1 cellular context compared by ENCODE assay signal in the genomic region with DNA sequence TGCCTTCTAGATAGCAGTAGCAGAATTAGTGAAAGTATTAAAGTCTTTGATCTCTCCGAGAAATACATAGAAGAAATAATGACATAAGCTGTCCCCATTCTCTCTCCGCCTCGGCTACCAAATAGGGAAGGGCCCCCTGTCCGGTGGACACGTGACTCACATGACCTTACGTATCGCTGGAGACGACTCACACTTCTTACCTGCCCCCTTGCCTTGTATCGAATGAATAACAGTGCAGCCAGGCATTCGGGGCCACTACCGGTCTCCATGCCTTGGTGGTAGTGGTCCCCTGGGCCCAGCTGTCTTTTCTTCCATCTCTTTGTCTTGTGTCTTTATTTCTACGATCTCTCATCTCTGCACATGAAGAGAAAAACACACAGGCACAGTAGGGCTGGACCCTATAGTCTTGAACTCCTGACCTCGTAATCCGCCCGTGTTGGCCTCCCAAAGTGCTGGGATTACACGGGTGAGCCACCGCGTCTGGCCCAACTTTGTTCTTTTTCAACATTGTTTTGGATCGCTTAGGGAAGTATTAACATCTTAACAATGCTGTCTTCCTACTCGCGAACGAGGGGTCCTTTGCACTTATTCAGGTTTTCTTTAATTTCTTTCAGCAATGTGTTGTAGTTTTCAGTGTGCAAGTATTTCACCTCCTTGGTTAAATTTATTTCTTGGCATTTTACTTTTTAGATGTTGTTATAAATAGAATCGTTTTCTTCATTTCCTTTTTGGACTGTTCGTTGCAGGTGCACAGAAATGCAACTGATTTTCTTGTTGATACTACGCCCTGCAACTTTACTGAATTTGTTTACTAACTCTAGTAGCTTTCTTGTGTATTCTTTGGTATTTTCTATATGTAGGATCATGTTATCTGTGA.
TF ChIP-seq lines count a peak whose summit lies in the region.
"Not testable (repeated sequence)": the region's sequence is repeated elsewhere in the genome, so short reads cannot be mapped to it uniquely, and the experiment has no call there.

No MANE protein-coding gene starts in this region.

TF ChIP-seq in K562, 482 proteins besides CTCF, POLR2A, EP300 and RAD21:
- 0 out of 2 replicates have a peak, but pooled peaks have one; percentile 20 for TF ChIP-seq L3MBTL2 (IDR thresholded peaks at IDR 0.05)
- TF ChIP-seq, protein P1, sequence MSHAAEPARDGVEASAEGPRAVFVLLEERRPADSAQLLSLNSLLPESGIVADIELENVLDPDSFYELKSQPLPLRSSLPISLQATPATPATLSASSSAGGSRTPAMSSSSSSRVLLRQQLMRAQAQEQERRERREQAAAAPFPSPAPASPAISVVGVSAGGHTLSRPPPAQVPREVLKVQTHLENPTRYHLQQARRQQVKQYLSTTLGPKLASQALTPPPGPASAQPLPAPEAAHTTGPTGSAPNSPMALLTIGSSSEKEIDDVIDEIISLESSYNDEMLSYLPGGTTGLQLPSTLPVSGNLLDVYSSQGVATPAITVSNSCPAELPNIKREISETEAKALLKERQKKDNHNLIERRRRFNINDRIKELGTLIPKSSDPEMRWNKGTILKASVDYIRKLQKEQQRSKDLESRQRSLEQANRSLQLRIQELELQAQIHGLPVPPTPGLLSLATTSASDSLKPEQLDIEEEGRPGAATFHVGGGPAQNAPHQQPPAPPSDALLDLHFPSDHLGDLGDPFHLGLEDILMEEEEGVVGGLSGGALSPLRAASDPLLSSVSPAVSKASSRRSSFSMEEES (CRISPR knock-in tag; IDR thresholded peaks at IDR 0.05): peak; percentile 54
- TF ChIP-seq RAD51 (IDR thresholded peaks at IDR 0.05; ENCODE audit: borderline replicate concordance, low read depth): peak; percentile 78
- TF ChIP-seq POLR3A (IDR thresholded peaks at IDR 0.05; ENCODE audit: borderline replicate concordance, extremely low read depth, insufficient read depth, insufficient read length): peak; percentile 18
- TF ChIP-seq CXXC5 (CRISPR knock-in tag; IDR thresholded peaks at IDR 0.05): peak; percentile 51; the same call in 1 of the 2 replicates
- TF ChIP-seq SRF (CRISPR knock-in tag; IDR thresholded peaks at IDR 0.05): peak in 1 of 2 experiments; percentile 47; a peak in 1 of 4 replicates
- peak; percentile 78 for TF ChIP-seq USF2 (CRISPR knock-in tag; IDR thresholded peaks at IDR 0.05)
- TF ChIP-seq NR2C1 (IDR thresholded peaks at IDR 0.05): 0 out of 2 replicates have a peak, but pooled peaks have one; percentile 31
- TF ChIP-seq NR2C1 (tag; IDR thresholded peaks at IDR 0.05); NR2C2 (CRISPR knock-in tag; IDR thresholded peaks at IDR 0.05); TOE1 (CRISPR knock-in tag; IDR thresholded peaks at IDR 0.05; ENCODE audit: borderline replicate concordance, low read depth): not testable (repeated sequence)
- TF ChIP-seq NR2C2 (tag; IDR thresholded peaks at IDR 0.05): peak; percentile 12; the same call in 1 of the 2 replicates
- TF ChIP-seq, protein P2, sequence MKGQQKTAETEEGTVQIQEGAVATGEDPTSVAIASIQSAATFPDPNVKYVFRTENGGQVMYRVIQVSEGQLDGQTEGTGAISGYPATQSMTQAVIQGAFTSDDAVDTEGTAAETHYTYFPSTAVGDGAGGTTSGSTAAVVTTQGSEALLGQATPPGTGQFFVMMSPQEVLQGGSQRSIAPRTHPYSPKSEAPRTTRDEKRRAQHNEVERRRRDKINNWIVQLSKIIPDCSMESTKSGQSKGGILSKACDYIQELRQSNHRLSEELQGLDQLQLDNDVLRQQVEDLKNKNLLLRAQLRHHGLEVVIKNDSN (CRISPR knock-in tag; IDR thresholded peaks at IDR 0.05): peak; percentile 76
- peak; percentile 56; the same call in 1 of the 2 replicates for TF ChIP-seq BHLHE40 (IDR thresholded peaks at IDR 0.05; ENCODE audit: low read length)
- peak; percentile 16; the same call in 1 of the 2 replicates for TF ChIP-seq ZFX (CRISPR knock-in tag; IDR thresholded peaks at IDR 0.05)
- peak; percentile 70; the same call in 1 of the 2 replicates for TF ChIP-seq TOE1 (IDR thresholded peaks at IDR 0.05; ENCODE audit: borderline replicate concordance)
TF ChIP-seq in K562: peak in this region for 13; not testable (repeated sequence) for 469.
